In genomic region chr17:72560303-72561247, GRCh38 we compare ENCODE assay signal across 8 cellular contexts.
DNase-seq lines count a peak whose midpoint lies in the region; ATAC-seq and TF ChIP-seq lines count a peak whose summit lies in the region.

No MANE protein-coding gene starts in this region.

- peak; percentile 94 for TF ChIP-seq CTCF in LNCaP clone FGC (IDR thresholded peaks at IDR 0.05; ENCODE audit: control insufficient read depth, extremely low read depth, insufficient read depth)
- peak; percentile 92 for TF ChIP-seq CTCF in progenitor cell of endocrine pancreas (IDR thresholded peaks at IDR 0.05; ENCODE audit: unreplicated experiment)

- H3K27me3 Mint-ChIP-seq in activated naive CD4-positive, alpha-beta T cell treated with anti-CD3 and anti-CD28 coated beads for 36 hours (ENCODE audit: low read depth), result peaks cover 1% of the 10 kb centered on the region
- peaks cover 2% of the 10 kb centered on the region for H3K27me3 Mint-ChIP-seq in progenitor cell of endocrine pancreas

- H3K36me3 Mint-ChIP-seq in activated naive CD4-positive, alpha-beta T cell treated with anti-CD3 and anti-CD28 coated beads for 36 hours (ENCODE audit: low read depth), result no peaks in the 10 kb centered on the region
- peaks cover 2% of the 10 kb centered on the region for H3K36me3 Mint-ChIP-seq in progenitor cell of endocrine pancreas (ENCODE audit: insufficient read depth)

- ATAC-seq in GM21390 (IDR thresholded peaks at IDR 0.05; ENCODE audit: unreplicated experiment) (peak; percentile 69), HG03439 (IDR thresholded peaks at IDR 0.05; ENCODE audit: unreplicated experiment) (no peak)

- H3K4me3 Mint-ChIP-seq in activated naive CD4-positive, alpha-beta T cell treated with anti-CD3 and anti-CD28 coated beads for 36 hours, result no peak overlapping the region
- peak overlapping the region; percentile 9 for H3K4me3 Mint-ChIP-seq in progenitor cell of endocrine pancreas (ENCODE audit: low read depth)

- no peaks in the 10 kb centered on the region for H3K4me1 Mint-ChIP-seq in activated naive CD4-positive, alpha-beta T cell treated with anti-CD3 and anti-CD28 coated beads for 36 hours (ENCODE audit: low read depth)
- H3K4me1 Mint-ChIP-seq in progenitor cell of endocrine pancreas (ENCODE audit: low read depth), result peaks cover 23% of the 10 kb centered on the region

- intact Hi-C loops in activated naive CD4-positive, alpha-beta T cell treated with anti-CD3 and anti-CD28 coated beads for 36 hours (cut with micrococcal nuclease), result loop anchor here (1.0 to 5.0 kb wide), 7 partner anchors 167 to 810 kb away; no protein-coding TSS in a partner anchor

- H3K27ac Mint-ChIP-seq in activated naive CD4-positive, alpha-beta T cell treated with anti-CD3 and anti-CD28 coated beads for 36 hours, result no peak overlapping the region
- peak overlapping the region; percentile 84 for H3K27ac Mint-ChIP-seq in progenitor cell of endocrine pancreas

- peak; percentile 83 for DNase-seq in COLO668 (lab: John Stamatoyannopoulos, UW; ENCODE audit: unreplicated experiment)
- DNase-seq in LNCaP clone FGC (ENCODE audit: low read depth), result peak; percentile 30
- DNase-seq in RPMI7951 (ENCODE audit: low read depth), result peak; percentile 43
- peak; percentile 58 for DNase-seq in activated naive CD4-positive, alpha-beta T cell treated with anti-CD3 and anti-CD28 coated beads for 36 hours
- DNase-seq in glomerular visceral epithelial cell (ENCODE audit: extremely low spot score), result peak; percentile 64
- peak; percentile 56 for DNase-seq in progenitor cell of endocrine pancreas (ENCODE audit: low spot score, unreplicated experiment)

- H3K4me3 ChIP-seq in LNCaP clone FGC (ENCODE audit: low read depth, low read length), result no peak overlapping the region

- CTCF ChIA-PET in activated naive CD4-positive, alpha-beta T cell treated with anti-CD3 and anti-CD28 coated beads for 36 hours (lab: Charles Lee), result interaction anchor here (0.6 to 7.5 kb wide), 17 partner anchors 10 to 812 kb away, joined by 3 to 94 read pairs (median 3); no protein-coding TSS in a partner anchor

- no peaks in the 10 kb centered on the region for H3K9me3 Mint-ChIP-seq in activated naive CD4-positive, alpha-beta T cell treated with anti-CD3 and anti-CD28 coated beads for 36 hours
- no peaks in the 10 kb centered on the region for H3K9me3 Mint-ChIP-seq in progenitor cell of endocrine pancreas (ENCODE audit: low read depth)

Comparison
In these comparisons a context has a peak if more than half of its experiments do, and no peak if none do; other contexts are left out.
1. DNase-seq: peak in every context shown above with its lines; median percentile 83 in COLO668; 64 in glomerular visceral epithelial cell; 58 in activated naive CD4-positive, alpha-beta T cell treated with anti-CD3 and anti-CD28 coated beads for 36 hours; 56 in progenitor cell of endocrine pancreas; 43 in RPMI7951; 30 in LNCaP clone FGC.